9 cellular contexts compared by ENCODE assay signal in the genomic region with DNA sequence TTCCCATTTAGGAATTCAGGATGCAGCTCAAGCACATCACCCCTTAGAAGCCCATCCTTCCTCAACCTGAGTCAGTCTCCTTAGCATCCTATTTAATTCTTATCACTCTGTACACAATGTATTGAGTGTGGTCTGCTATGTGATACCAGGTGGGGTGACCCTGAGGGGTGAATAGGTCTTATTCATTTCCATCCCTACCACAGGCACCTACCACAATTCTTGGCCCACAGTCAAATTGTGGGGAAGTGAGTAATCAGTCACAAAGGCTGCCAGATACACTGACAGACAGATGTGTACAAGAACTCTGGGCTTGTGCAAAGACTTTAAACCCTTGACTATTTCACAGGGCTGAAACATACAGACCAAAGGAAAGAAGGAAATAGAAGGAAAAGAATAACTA.
DNase-seq lines count a peak whose midpoint lies in the region; ATAC-seq lines count a peak whose summit lies in the region.
"Had no signal": no experiment of that assay in that cellular context is flagged by ENCODE, and none has a peak within 500 bp of the region (broad histone marks: within the 10 kb centered on the region; RNA-seq: fewer than 3 reads in every experiment).

No MANE protein-coding gene starts in this region.

- H3K36me3 ChIP-seq in aorta (ENCODE audit: control insufficient read depth in 1 of 2, insufficient read depth in 2 of 2, low read length in 1 of 2), result no peaks in the 10 kb centered on the region

- H3K4me3 ChIP-seq in aorta (ENCODE audit: low read length in 2 of 2), result no peak overlapping the region
- H3K4me3 ChIP-seq: BLaER1 had no signal

- intact Hi-C loops in sciatic nerve (cut with DNase I) (no loop called here), aorta (cut with DNase I) (no loop called here)

- ATAC-seq in HG03469 (IDR thresholded peaks at IDR 0.05; ENCODE audit: unreplicated experiment) (peak; percentile 45), sciatic nerve (peak; percentile 22), aorta (ENCODE audit: low FRiP score) (no peak)

- peaks cover 9% of the 10 kb centered on the region for H3K4me1 Mint-ChIP-seq in activated naive CD8-positive, alpha-beta T cell treated with anti-CD3 and anti-CD28 coated beads for 36 hours

- no peaks in the 10 kb centered on the region for H3K4me1 ChIP-seq in aorta (ENCODE audit: control insufficient read depth in 1 of 2, insufficient read depth in 2 of 2, low read length in 2 of 2)
- H3K4me1 ChIP-seq: BLaER1 had no signal

- H3K27me3 ChIP-seq in aorta (ENCODE audit: control insufficient read depth in 1 of 2, insufficient read depth in 2 of 2, low read length in 1 of 2), result no peaks in the 10 kb centered on the region
- H3K27me3 ChIP-seq: BLaER1 had no signal

- H3K27me3 Mint-ChIP-seq in activated naive CD8-positive, alpha-beta T cell treated with anti-CD3 and anti-CD28 coated beads for 36 hours, result no peaks in the 10 kb centered on the region

- DNase-seq in activated T-cell treated with anti-CD3 and anti-CD28 coated beads for 48 hours (ENCODE audit: low read depth) (peak; percentile 1), sciatic nerve (ENCODE audit: low spot score) (no peak), aorta (no peak), cerebellar nuclear complex (lab: John Stamatoyannopoulos, UW) (no peak)
- no peak for DNase-seq in activated T-cell treated with anti-CD3 and anti-CD28 coated beads, Interleukin-2, amount 50 U/mL, for 1 hour
- DNase-seq in activated naive CD8-positive, alpha-beta T cell treated with anti-CD3 and anti-CD28 coated beads for 36 hours, result peak; percentile 30
- DNase-seq in stimulated activated naive CD4-positive, alpha-beta T cell treated with Interleukin-2 at 50 U/mL for 16 hours (lab: John Stamatoyannopoulos, UW), result no peak

- H3K4me3 Mint-ChIP-seq in activated naive CD8-positive, alpha-beta T cell treated with anti-CD3 and anti-CD28 coated beads for 36 hours, result no peak overlapping the region

- no peak overlapping the region for H3K27ac ChIP-seq in aorta (ENCODE audit: low read depth in 1 of 2, low read length in 2 of 2)
- H3K27ac ChIP-seq: BLaER1 had no signal

- no peak overlapping the region for H3K27ac Mint-ChIP-seq in activated naive CD8-positive, alpha-beta T cell treated with anti-CD3 and anti-CD28 coated beads for 36 hours

- H3K9me3 Mint-ChIP-seq in activated naive CD8-positive, alpha-beta T cell treated with anti-CD3 and anti-CD28 coated beads for 36 hours, result no peaks in the 10 kb centered on the region

- no peaks in the 10 kb centered on the region for H3K9me3 ChIP-seq in aorta (ENCODE audit: control insufficient read depth, low read length)
- H3K9me3 ChIP-seq: BLaER1 had no signal

- H3K36me3 Mint-ChIP-seq in activated naive CD8-positive, alpha-beta T cell treated with anti-CD3 and anti-CD28 coated beads for 36 hours, result no peaks in the 10 kb centered on the region

Comparison
In these comparisons a context has a peak if more than half of its experiments do, and no peak if none do; other contexts are left out.
1. DNase-seq: peak in activated T-cell treated with anti-CD3 and anti-CD28 coated beads for 48 hours (single experiment) and activated naive CD8-positive, alpha-beta T cell treated with anti-CD3 and anti-CD28 coated beads for 36 hours (single experiment); none in activated T-cell treated with anti-CD3 and anti-CD28 coated beads, Interleukin-2, amount 50 U/mL, for 1 hour (single experiment), sciatic nerve (single experiment), aorta (0 of 2), stimulated activated naive CD4-positive, alpha-beta T cell treated with Interleukin-2 at 50 U/mL for 16 hours (single experiment) and cerebellar nuclear complex (0 of 2).